ENCODE assay signal across 1 cellular context in genomic region chr14:105300542-105301102, GRCh38.
TF ChIP-seq lines count a peak whose summit lies in the region.

A gene with protein sequence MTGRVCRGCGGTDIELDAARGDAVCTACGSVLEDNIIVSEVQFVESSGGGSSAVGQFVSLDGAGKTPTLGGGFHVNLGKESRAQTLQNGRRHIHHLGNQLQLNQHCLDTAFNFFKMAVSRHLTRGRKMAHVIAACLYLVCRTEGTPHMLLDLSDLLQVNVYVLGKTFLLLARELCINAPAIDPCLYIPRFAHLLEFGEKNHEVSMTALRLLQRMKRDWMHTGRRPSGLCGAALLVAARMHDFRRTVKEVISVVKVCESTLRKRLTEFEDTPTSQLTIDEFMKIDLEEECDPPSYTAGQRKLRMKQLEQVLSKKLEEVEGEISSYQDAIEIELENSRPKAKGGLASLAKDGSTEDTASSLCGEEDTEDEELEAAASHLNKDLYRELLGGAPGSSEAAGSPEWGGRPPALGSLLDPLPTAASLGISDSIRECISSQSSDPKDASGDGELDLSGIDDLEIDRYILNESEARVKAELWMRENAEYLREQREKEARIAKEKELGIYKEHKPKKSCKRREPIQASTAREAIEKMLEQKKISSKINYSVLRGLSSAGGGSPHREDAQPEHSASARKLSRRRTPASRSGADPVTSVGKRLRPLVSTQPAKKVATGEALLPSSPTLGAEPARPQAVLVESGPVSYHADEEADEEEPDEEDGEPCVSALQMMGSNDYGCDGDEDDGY (minus strand): TSS chr14:105301001. CDS start chr14:105300629, 372 bp downstream.

TF ChIP-seq in HepG2, 621 proteins besides CTCF, POLR2A, EP300 and RAD21 (continued from another document and continues in another):
- TF ChIP-seq, protein P1, sequence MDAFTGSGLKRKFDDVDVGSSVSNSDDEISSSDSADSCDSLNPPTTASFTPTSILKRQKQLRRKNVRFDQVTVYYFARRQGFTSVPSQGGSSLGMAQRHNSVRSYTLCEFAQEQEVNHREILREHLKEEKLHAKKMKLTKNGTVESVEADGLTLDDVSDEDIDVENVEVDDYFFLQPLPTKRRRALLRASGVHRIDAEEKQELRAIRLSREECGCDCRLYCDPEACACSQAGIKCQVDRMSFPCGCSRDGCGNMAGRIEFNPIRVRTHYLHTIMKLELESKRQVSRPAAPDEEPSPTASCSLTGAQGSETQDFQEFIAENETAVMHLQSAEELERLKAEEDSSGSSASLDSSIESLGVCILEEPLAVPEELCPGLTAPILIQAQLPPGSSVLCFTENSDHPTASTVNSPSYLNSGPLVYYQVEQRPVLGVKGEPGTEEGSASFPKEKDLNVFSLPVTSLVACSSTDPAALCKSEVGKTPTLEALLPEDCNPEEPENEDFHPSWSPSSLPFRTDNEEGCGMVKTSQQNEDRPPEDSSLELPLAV (CRISPR knock-in tag; conservative IDR thresholded peaks at IDR 0.05; ENCODE audit: low read depth), result 0 out of 2 replicates have a peak, but pooled peaks have one; percentile 44
- TF ChIP-seq ZNF777 (CRISPR knock-in tag; IDR thresholded peaks at IDR 0.05) (peak; percentile 96), ADNP (CRISPR knock-in tag; IDR thresholded peaks at IDR 0.05) (no peak), KLF12 (CRISPR knock-in tag; IDR thresholded peaks at IDR 0.05; ENCODE audit: borderline replicate concordance) (0 out of 2 replicates have a peak, but pooled peaks have one; percentile 16), KIAA2018 (CRISPR knock-in tag; IDR thresholded peaks at IDR 0.05; ENCODE audit: borderline replicate concordance) (no peak), NR1H2 (CRISPR knock-in tag; IDR thresholded peaks at IDR 0.05; ENCODE audit: borderline replicate concordance, low read depth) (no peak), JDP2 (CRISPR knock-in tag; IDR thresholded peaks at IDR 0.05; ENCODE audit: borderline replicate concordance) (no peak; the same call in 1 of the 2 replicates), SP2 (CRISPR knock-in tag; IDR thresholded peaks at IDR 0.05) (no peak), NBN (conservative IDR thresholded peaks at IDR 0.05) (no peak), PRMT3 (CRISPR knock-in tag; IDR thresholded peaks at IDR 0.05; ENCODE audit: borderline replicate concordance, low read depth) (no peak), MEIS1 (CRISPR knock-in tag; IDR thresholded peaks at IDR 0.05; ENCODE audit: borderline replicate concordance) (0 out of 2 replicates have a peak, but pooled peaks have one; percentile 17), MBNL3 (CRISPR knock-in tag; conservative IDR thresholded peaks at IDR 0.05) (no peak), ZNF33B (CRISPR knock-in tag; IDR thresholded peaks at IDR 0.05) (no peak), NAIF1 (CRISPR knock-in tag; IDR thresholded peaks at IDR 0.05; ENCODE audit: borderline replicate concordance) (no peak), AHR (CRISPR knock-in tag; IDR thresholded peaks at IDR 0.05) (no peak), PAX8 (CRISPR knock-in tag; IDR thresholded peaks at IDR 0.05; ENCODE audit: borderline replicate concordance) (0 out of 2 replicates have a peak, but pooled peaks have one; percentile 81), RFXAP (CRISPR knock-in tag; IDR thresholded peaks at IDR 0.05; ENCODE audit: borderline replicate concordance) (no peak), ZIK1 (CRISPR knock-in tag; IDR thresholded peaks at IDR 0.05; ENCODE audit: borderline replicate concordance, low read depth) (peak; percentile 53; the same call in 1 of the 2 replicates), RNF2 (conservative IDR thresholded peaks at IDR 0.05; ENCODE audit: low read depth) (0 out of 2 replicates have a peak, but pooled peaks have one; percentile 52), FOXJ3 (CRISPR knock-in tag; IDR thresholded peaks at IDR 0.05; ENCODE audit: borderline replicate concordance) (no peak), HOXA9 (CRISPR knock-in tag; IDR thresholded peaks at IDR 0.05; ENCODE audit: borderline replicate concordance) (peak; percentile 82; the same call in 1 of the 2 replicates), RXRB (CRISPR knock-in tag; IDR thresholded peaks at IDR 0.05; ENCODE audit: borderline replicate concordance) (no peak), ZNF766 (CRISPR knock-in tag; IDR thresholded peaks at IDR 0.05; ENCODE audit: borderline replicate concordance) (peak; percentile 37; the same call in 1 of the 2 replicates), ZFY (CRISPR knock-in tag; IDR thresholded peaks at IDR 0.05) (peak; percentile 95), ZNF276 (CRISPR knock-in tag; IDR thresholded peaks at IDR 0.05; ENCODE audit: low read depth) (peak; percentile 44; the same call in 1 of the 2 replicates), ZNF614 (CRISPR knock-in tag; IDR thresholded peaks at IDR 0.05; ENCODE audit: borderline replicate concordance) (no peak), KLF13 (CRISPR knock-in tag; IDR thresholded peaks at IDR 0.05) (no peak), GABPA (IDR thresholded peaks at IDR 0.05; ENCODE audit: low read depth, low read length) (no peak), GABPA (CRISPR knock-in tag; IDR thresholded peaks at IDR 0.05; ENCODE audit: low read depth) (no peak), ZC3H13 (CRISPR knock-in tag; IDR thresholded peaks at IDR 0.05) (0 out of 2 replicates have a peak, but pooled peaks have one; percentile 53), ZNF382 (CRISPR knock-in tag; IDR thresholded peaks at IDR 0.05; ENCODE audit: borderline replicate concordance) (no peak), ESRRA (CRISPR knock-in tag; IDR thresholded peaks at IDR 0.05; ENCODE audit: low read depth) (peak; percentile 44; the same call in 1 of the 2 replicates), ZNF770 (CRISPR knock-in tag; IDR thresholded peaks at IDR 0.05) (peak; percentile 32; the same call in 1 of the 2 replicates), ZNF207 (IDR thresholded peaks at IDR 0.05; ENCODE audit: borderline replicate concordance) (no peak), IKZF5 (CRISPR knock-in tag; IDR thresholded peaks at IDR 0.05) (no peak), MXI1 (IDR thresholded peaks at IDR 0.05; ENCODE audit: borderline replicate concordance, low read depth, low read length) (0 out of 3 replicates have a peak, but pooled peaks have one; percentile 14), PLRG1 (conservative IDR thresholded peaks at IDR 0.05) (no peak), MAZ (IDR thresholded peaks at IDR 0.05; ENCODE audit: borderline replicate concordance, low read depth, low read length) (no peak), MAZ (CRISPR knock-in tag; IDR thresholded peaks at IDR 0.05; ENCODE audit: low read depth) (0 out of 2 replicates have a peak, but pooled peaks have one; percentile 32)
- TF ChIP-seq, protein P2, sequence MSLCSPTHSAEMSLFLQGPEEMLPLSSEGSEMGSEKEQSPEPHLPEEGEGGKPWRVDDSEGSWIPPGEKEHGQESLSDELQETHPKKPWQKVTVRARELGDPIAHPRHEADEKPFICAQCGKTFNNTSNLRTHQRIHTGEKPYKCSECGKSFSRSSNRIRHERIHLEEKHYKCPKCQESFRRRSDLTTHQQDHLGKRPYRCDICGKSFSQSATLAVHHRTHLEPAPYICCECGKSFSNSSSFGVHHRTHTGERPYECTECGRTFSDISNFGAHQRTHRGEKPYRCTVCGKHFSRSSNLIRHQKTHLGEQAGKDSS (CRISPR knock-in tag; IDR thresholded peaks at IDR 0.05; ENCODE audit: borderline replicate concordance, low read depth), result peak; percentile 58; the same call in 1 of the 2 replicates
- TF ChIP-seq, protein P3, sequence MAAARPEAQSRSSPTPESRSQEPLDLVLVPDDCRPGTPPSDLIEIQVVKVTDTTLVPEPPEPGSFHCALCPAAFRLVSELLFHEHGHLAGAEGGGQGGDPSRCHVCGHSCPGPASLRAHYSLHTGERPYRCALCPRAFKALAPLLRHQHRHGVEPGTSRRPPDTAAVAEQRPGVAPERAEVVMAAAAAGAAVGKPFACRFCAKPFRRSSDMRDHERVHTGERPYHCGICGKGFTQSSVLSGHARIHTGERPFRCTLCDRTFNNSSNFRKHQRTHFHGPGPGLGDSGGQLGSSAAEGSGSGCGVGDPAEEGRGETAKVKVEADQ (CRISPR knock-in tag; IDR thresholded peaks at IDR 0.05; ENCODE audit: borderline replicate concordance), result peak; percentile 9; the same call in 1 of the 2 replicates
- TF ChIP-seq, protein P4, sequence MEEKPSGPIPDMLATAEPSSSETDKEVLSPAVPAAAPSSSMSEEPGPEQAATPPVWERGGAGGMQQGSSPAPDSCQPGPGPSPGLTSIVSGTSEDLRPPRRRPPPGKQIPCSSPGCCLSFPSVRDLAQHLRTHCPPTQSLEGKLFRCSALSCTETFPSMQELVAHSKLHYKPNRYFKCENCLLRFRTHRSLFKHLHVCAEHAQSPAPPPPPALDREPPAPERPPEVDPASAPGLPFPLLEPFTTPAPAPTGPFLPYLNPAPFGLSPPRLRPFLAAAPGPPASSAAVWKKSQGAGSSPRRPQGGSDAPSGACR (CRISPR knock-in tag; IDR thresholded peaks at IDR 0.05), result no peak
